In genomic region chr16:27169511-27170071, GRCh38 we compare ENCODE assay signal across 8 cellular contexts. TPM values are rescaled to one million over a fixed set of nuclear protein-coding genes. Genes with fewer than 3 reads are reported as not detected.
A peak's percentile ranks its signal among the peaks of the same experiment; 100 is the strongest.
DNase-seq lines count a peak whose midpoint lies in the region; ATAC-seq and TF ChIP-seq lines count a peak whose summit lies in the region.

No MANE protein-coding gene starts in this region.

- H3K9me3 Mint-ChIP-seq in activated naive CD4-positive, alpha-beta T cell treated with anti-CD3 and anti-CD28 coated beads, Interleukin-2, amount 50 U/mL, for 24 hours: no peaks in the 10 kb centered on the region

- peak; percentile 11 for DNase-seq in CD1c-positive myeloid dendritic cell (ENCODE audit: extremely low spot score)
- DNase-seq in KG1 (lab: John Stamatoyannopoulos, UW): peak; percentile 32
- peak; percentile 74 for DNase-seq in T follicular helper cell (ENCODE audit: low read depth)
- DNase-seq in medulla oblongata (ENCODE audit: extremely low spot score): peak; percentile 5
- no peak for DNase-seq in upper lobe of right lung
- no peak for DNase-seq in NCI-H187 treated with DMSO at 0.1 percent for 48 hours (lab: John Stamatoyannopoulos, UW)

- no peak overlapping the region for H3K4me3 ChIP-seq in upper lobe of right lung

- H3K27me3 Mint-ChIP-seq in activated naive CD4-positive, alpha-beta T cell treated with anti-CD3 and anti-CD28 coated beads, Interleukin-2, amount 50 U/mL, for 24 hours: no peaks in the 10 kb centered on the region

- H3K4me1 Mint-ChIP-seq in activated naive CD4-positive, alpha-beta T cell treated with anti-CD3 and anti-CD28 coated beads, Interleukin-2, amount 50 U/mL, for 24 hours: peaks cover 75% of the 10 kb centered on the region

- H3K9me3 ChIP-seq in upper lobe of right lung: no peaks in the 10 kb centered on the region

- no peaks in the 10 kb centered on the region for H3K27me3 ChIP-seq in upper lobe of right lung

- peak; percentile 41 for ATAC-seq in upper lobe of right lung
- ATAC-seq in HG03280 (IDR thresholded peaks at IDR 0.05; ENCODE audit: unreplicated experiment): no peak

- intact Hi-C loops in upper lobe of right lung (cut with DNase I): no loop called here

- peak overlapping the region; percentile 56 for H3K27ac Mint-ChIP-seq in activated naive CD4-positive, alpha-beta T cell treated with anti-CD3 and anti-CD28 coated beads, Interleukin-2, amount 50 U/mL, for 24 hours

- no peaks in the 10 kb centered on the region for H3K36me3 ChIP-seq in upper lobe of right lung

- H3K4me1 ChIP-seq in upper lobe of right lung: no peaks in the 10 kb centered on the region

- no peak for TF ChIP-seq CTCF in upper lobe of right lung (IDR thresholded peaks at IDR 0.05)

- peak overlapping the region; percentile 49 for H3K4me3 Mint-ChIP-seq in activated naive CD4-positive, alpha-beta T cell treated with anti-CD3 and anti-CD28 coated beads, Interleukin-2, amount 50 U/mL, for 24 hours

- H3K27ac ChIP-seq in upper lobe of right lung: no peak overlapping the region

- peaks cover 2% of the 10 kb centered on the region for H3K36me3 Mint-ChIP-seq in activated naive CD4-positive, alpha-beta T cell treated with anti-CD3 and anti-CD28 coated beads, Interleukin-2, amount 50 U/mL, for 24 hours

RNA-seq across cellular contexts. Expression of gene KDM8, which starts 33.7 kb away (rescaled TPM):
- total RNA-seq in upper lobe of right lung: 6.1 TPM

Comparison
In these comparisons a context has a peak if more than half of its experiments do, and no peak if none do; other contexts are left out.
1. DNase-seq: peak in CD1c-positive myeloid dendritic cell (single experiment), KG1 (single experiment), T follicular helper cell (single experiment) and medulla oblongata (single experiment); none in upper lobe of right lung (single experiment) and NCI-H187 treated with DMSO at 0.1 percent for 48 hours (single experiment).